ENCODE assay signal across 23 cellular contexts in genomic region chr9:110173322-110173642, GRCh38. TPM values are rescaled to one million over a fixed set of nuclear protein-coding genes. Genes with fewer than 3 reads are reported as not detected.
DNase-seq lines count a peak whose midpoint lies in the region; ATAC-seq and TF ChIP-seq lines count a peak whose summit lies in the region.
"Had no signal": no experiment of that assay in that cellular context is flagged by ENCODE, and none has a peak within 500 bp of the region (broad histone marks: within the 10 kb centered on the region; RNA-seq: fewer than 3 reads in every experiment).

No MANE protein-coding gene starts in this region.

- POLR2A ChIA-PET in Caco-2 (lab: Charles Lee), result no interaction called here

- H3K4me3 Mint-ChIP-seq in T-helper 17 cell (peak overlapping the region; percentile 32), glutamatergic neuron (ENCODE audit: unreplicated experiment) (peak overlapping the region; percentile 67), type B pancreatic cell (peak overlapping the region; percentile 34), Caco-2 (ENCODE audit: unreplicated experiment) (no peak overlapping the region), chondrocyte (ENCODE audit: unreplicated experiment) (no peak overlapping the region)

- no peaks in the 10 kb centered on the region for H3K9me3 ChIP-seq in T-helper 17 cell (ENCODE audit: control insufficient read depth, low read length, poor library complexity, severe bottlenecking)
- no peaks in the 10 kb centered on the region for H3K9me3 ChIP-seq in left ventricle myocardium inferior (replicated peaks)
- no peaks in the 10 kb centered on the region for H3K9me3 ChIP-seq in Caco-2
- H3K9me3 ChIP-seq: breast epithelium, heart left ventricle, sigmoid colon had no signal

- H3K27ac Mint-ChIP-seq in activated naive CD4-positive, alpha-beta T cell treated with anti-CD3 and anti-CD28 coated beads, Interleukin-2, amount 50 U/mL, for 72 hours, result peak overlapping the region; percentile 4 to 67
- no peak overlapping the region for H3K27ac Mint-ChIP-seq in T-helper 17 cell
- H3K27ac Mint-ChIP-seq in glutamatergic neuron (ENCODE audit: unreplicated experiment), result peak overlapping the region; percentile 76
- no peak overlapping the region for H3K27ac Mint-ChIP-seq in type B pancreatic cell
- no peak overlapping the region for H3K27ac Mint-ChIP-seq in Caco-2 (ENCODE audit: unreplicated experiment)
- H3K27ac Mint-ChIP-seq in chondrocyte (ENCODE audit: unreplicated experiment), result no peak overlapping the region

- H3K27ac ChIP-seq in left ventricle myocardium inferior (replicated peaks), result no peak overlapping the region
- H3K27ac ChIP-seq: breast epithelium, heart left ventricle, PC-9, sigmoid colon had no signal

- BruUV-seq in Caco-2 (replicated peaks; lab: Mats Ljungman, UMichigan), result no TSS peak

- H3K9me3 Mint-ChIP-seq in activated naive CD4-positive, alpha-beta T cell treated with anti-CD3 and anti-CD28 coated beads, Interleukin-2, amount 50 U/mL, for 72 hours, result no peaks in the 10 kb centered on the region
- H3K9me3 Mint-ChIP-seq in glutamatergic neuron (ENCODE audit: unreplicated experiment) (peaks cover 7% of the 10 kb centered on the region), type B pancreatic cell (peaks cover 4% of the 10 kb centered on the region), Caco-2 (ENCODE audit: unreplicated experiment) (no peaks in the 10 kb centered on the region), chondrocyte (ENCODE audit: low read depth) (no peaks in the 10 kb centered on the region)

- H3K36me3 ChIP-seq in left ventricle myocardium inferior (peaks cover 43% of the 10 kb centered on the region), Caco-2 (ENCODE audit: control insufficient read depth, insufficient read depth, low read length) (no peaks in the 10 kb centered on the region)
- H3K36me3 ChIP-seq: breast epithelium had no signal

- CTCF ChIA-PET in Caco-2 (lab: Charles Lee), result no interaction called here

- TF ChIP-seq CTCF in glutamatergic neuron (IDR thresholded peaks at IDR 0.05; ENCODE audit: partially characterized antibody, unreplicated experiment) (no peak), type B pancreatic cell (conservative IDR thresholded peaks at IDR 0.05) (no peak), left ventricle myocardium inferior (IDR thresholded peaks at IDR 0.05; ENCODE audit: borderline replicate concordance) (no peak), Caco-2 (IDR thresholded peaks at IDR 0.05; ENCODE audit: insufficient read depth in 1 of 2, low read depth in 1 of 2, low read length in 1 of 2, severe bottlenecking in 1 of 2, unreplicated experiment in 1 of 2) (no peak), chondrocyte (IDR thresholded peaks at IDR 0.05) (no peak)

- no peaks in the 10 kb centered on the region for H3K27me3 ChIP-seq in left ventricle myocardium inferior (ENCODE audit: low read depth)
- H3K27me3 ChIP-seq in Caco-2 (replicated peaks; ENCODE audit: control insufficient read depth, insufficient read depth, low read length), result no peaks in the 10 kb centered on the region
- H3K27me3 ChIP-seq: breast epithelium, heart left ventricle, sigmoid colon had no signal

- intact Hi-C loops in left ventricle myocardium inferior (cut with micrococcal nuclease), result no loop called here
- intact Hi-C loops in Caco-2 (cut with micrococcal nuclease; ENCODE audit: unreplicated experiment), result no loop called here

- H3K36me3 Mint-ChIP-seq in activated naive CD4-positive, alpha-beta T cell treated with anti-CD3 and anti-CD28 coated beads, Interleukin-2, amount 50 U/mL, for 72 hours, result peaks cover 9 to 28% of the 10 kb centered on the region in 2 donors
- H3K36me3 Mint-ChIP-seq in T-helper 17 cell (ENCODE audit: low read depth) (peaks cover 10% of the 10 kb centered on the region), glutamatergic neuron (ENCODE audit: unreplicated experiment) (no peaks in the 10 kb centered on the region), type B pancreatic cell (peaks cover 11% of the 10 kb centered on the region), Caco-2 (ENCODE audit: insufficient read depth, unreplicated experiment) (peaks cover 92% of the 10 kb centered on the region), chondrocyte (ENCODE audit: low read depth) (peaks cover 13% of the 10 kb centered on the region)

- DNase-seq in activated naive CD4-positive, alpha-beta T cell treated with anti-CD3 and anti-CD28 coated beads, Interleukin-2, amount 50 U/mL, for 72 hours (ENCODE audit: low spot score in 2 of 2), result no peak
- DNase-seq in activated naive CD4-positive, alpha-beta T cell treated with Interleukin-2 at 50 U/mL for 16 hours, result no peak
- DNase-seq in T-helper 17 cell (no peak), glutamatergic neuron (no peak), type B pancreatic cell (ENCODE audit: extremely low spot score, unreplicated experiment) (no peak), left ventricle myocardium inferior (no peak), Caco-2 (no peak), chondrocyte (ENCODE audit: low spot score) (no peak)
- DNase-seq: activated CD8-positive, alpha-beta memory T cell treated with anti-CD3 and anti-CD28 coated beads for 24 hours; activated naive CD4-positive, alpha-beta T cell treated with anti-CD3 and anti-CD28 coated beads, Interleukin-2, amount 50 U/mL, for 16 hours; kidney; MV-4-11; NCI-H2081 treated with DMSO at 0.1 percent for 48 hours; NCI-H526 treated with DMSO at 0.1 percent for 48 hours; PC-9; sigmoid colon; stimulated activated CD4-positive, alpha-beta T cell treated with anti-CD3 and anti-CD28 coated beads, Interleukin-2, amount 100 ng/mL, for 24 hours had no signal

- ATAC-seq in activated naive CD4-positive, alpha-beta T cell treated with anti-CD3 and anti-CD28 coated beads, Interleukin-2, amount 50 U/mL, for 72 hours, result no peak
- no peak for ATAC-seq in T-helper 17 cell

- H3K4me3 ChIP-seq in left ventricle myocardium inferior (no peak overlapping the region), Caco-2 (ENCODE audit: low read depth, low read length) (no peak overlapping the region)
- H3K4me3 ChIP-seq: breast epithelium, PC-9, sigmoid colon had no signal

- H3K27me3 Mint-ChIP-seq in T-helper 17 cell, result no peaks in the 10 kb centered on the region
- H3K27me3 Mint-ChIP-seq in glutamatergic neuron (ENCODE audit: unreplicated experiment), result peaks cover 7% of the 10 kb centered on the region
- no peaks in the 10 kb centered on the region for H3K27me3 Mint-ChIP-seq in type B pancreatic cell
- H3K27me3 Mint-ChIP-seq in Caco-2 (ENCODE audit: insufficient read depth, unreplicated experiment), result no peaks in the 10 kb centered on the region
- no peaks in the 10 kb centered on the region for H3K27me3 Mint-ChIP-seq in chondrocyte (ENCODE audit: low read depth)

- H3K4me1 Mint-ChIP-seq in T-helper 17 cell (peaks cover 6% of the 10 kb centered on the region), glutamatergic neuron (ENCODE audit: low read depth, unreplicated experiment) (peaks cover 15% of the 10 kb centered on the region), type B pancreatic cell (ENCODE audit: unreplicated experiment) (peaks cover 3% of the 10 kb centered on the region), Caco-2 (ENCODE audit: low read depth, unreplicated experiment) (peaks cover 24% of the 10 kb centered on the region), chondrocyte (ENCODE audit: low read depth) (no peaks in the 10 kb centered on the region)

- H3K4me1 ChIP-seq in left ventricle myocardium inferior, result peaks cover 6% of the 10 kb centered on the region
- no peaks in the 10 kb centered on the region for H3K4me1 ChIP-seq in Caco-2
- H3K4me1 ChIP-seq: breast epithelium, sigmoid colon had no signal

RNA-seq across cellular contexts. Expression of gene C9orf152, which starts 34.7 kb away (rescaled TPM):
- not detected for total RNA-seq in activated naive CD4-positive, alpha-beta T cell treated with anti-CD3 and anti-CD28 coated beads, Interleukin-2, amount 50 U/mL, for 72 hours
- total RNA-seq in T-helper 17 cell (not detected), glutamatergic neuron (ENCODE audit: unreplicated experiment) (not detected), type B pancreatic cell (ENCODE audit: low replicate concordance) (0.48 and 2.8 TPM in 2 replicates), left ventricle myocardium inferior (not detected), Caco-2 (2022) (0.36 and 0.42 TPM in 2 replicates), chondrocyte (not detected in 3 replicates)
- total RNA-seq: heart left ventricle, HT1080, mesenteric fat pad, sigmoid colon, SK-MEL-5, temporal lobe had no signal

Comparison
In these comparisons a context has a peak if more than half of its experiments do, and no peak if none do; other contexts are left out.
1. H3K27ac Mint-ChIP-seq: peak in activated naive CD4-positive, alpha-beta T cell treated with anti-CD3 and anti-CD28 coated beads, Interleukin-2, amount 50 U/mL, for 72 hours (2 of 2) and glutamatergic neuron (single experiment); none in T-helper 17 cell (single experiment), type B pancreatic cell (single experiment), Caco-2 (single experiment) and chondrocyte (single experiment).
2. H3K4me3 Mint-ChIP-seq: peak in T-helper 17 cell (single experiment), glutamatergic neuron (single experiment) and type B pancreatic cell (single experiment); none in Caco-2 (single experiment) and chondrocyte (single experiment).